ENCODE assay signal across 9 cellular contexts in the genomic region with DNA sequence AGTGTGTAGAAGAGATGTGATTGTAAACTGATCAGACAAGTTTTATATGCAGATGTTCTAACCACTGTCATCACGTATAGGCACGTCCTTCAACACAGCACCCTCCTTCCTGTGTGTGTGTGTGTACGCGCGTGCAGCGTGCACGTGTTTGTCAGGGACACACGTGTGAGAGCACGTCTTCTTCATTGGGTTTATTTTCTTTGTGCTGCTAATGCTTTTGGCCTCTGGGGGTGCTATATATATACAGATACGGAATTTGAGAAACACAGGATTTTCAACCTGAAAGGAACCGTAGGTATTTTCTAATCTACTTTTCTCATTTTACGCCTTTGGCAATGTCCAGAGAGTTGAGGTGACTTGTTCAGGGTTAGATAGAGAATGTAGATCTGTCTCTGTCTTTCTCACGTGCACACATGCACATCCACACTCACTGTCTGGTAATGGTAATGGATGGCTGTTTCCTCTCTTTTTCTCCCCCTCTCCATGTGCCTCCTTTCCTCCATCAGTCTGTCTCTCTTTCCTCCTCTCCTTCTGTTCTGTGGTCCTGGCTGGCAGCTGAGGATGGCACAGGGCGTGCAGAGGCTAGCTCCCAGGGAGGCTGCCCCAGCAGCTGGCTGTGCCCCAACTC. TPM values are rescaled to one million over a fixed set of nuclear protein-coding genes. Genes with fewer than 3 reads are reported as not detected.
A peak's percentile ranks its signal among the peaks of the same experiment; 100 is the strongest.
DNase-seq lines count a peak whose midpoint lies in the region; ATAC-seq and TF ChIP-seq lines count a peak whose summit lies in the region.
"Had no signal": no experiment of that assay in that cellular context is flagged by ENCODE, and none has a peak within 500 bp of the region (broad histone marks: within the 10 kb centered on the region; RNA-seq: fewer than 3 reads in every experiment).

No MANE protein-coding gene starts in this region.

- no peak overlapping the region for H3K27ac Mint-ChIP-seq in effector memory CD8-positive, alpha-beta T cell
- H3K27ac Mint-ChIP-seq in activated CD4-positive, alpha-beta memory T cell treated with anti-CD3 and anti-CD28 coated beads for 36 hours, result no peak overlapping the region

- no peaks in the 10 kb centered on the region for H3K4me1 Mint-ChIP-seq in effector memory CD8-positive, alpha-beta T cell (ENCODE audit: low read depth in 2 of 2)
- no peaks in the 10 kb centered on the region for H3K4me1 Mint-ChIP-seq in activated CD4-positive, alpha-beta memory T cell treated with anti-CD3 and anti-CD28 coated beads for 36 hours (ENCODE audit: low read depth)

- TF ChIP-seq CTCF in dorsolateral prefrontal cortex (IDR thresholded peaks at IDR 0.05 in 54 of 56, conservative IDR thresholded peaks at IDR 0.05 in 2 of 56; ENCODE audit: low read depth in 1 of 56, partially characterized antibody in 56 of 56), result peak; percentile 27 to 68 (median 56)

- H3K27me3 ChIP-seq in dorsolateral prefrontal cortex, result peaks cover 0 to 4% (median 0%) of the 10 kb centered on the region in 45 donors

- CTCF ChIA-PET in activated CD4-positive, alpha-beta memory T cell treated with anti-CD3 and anti-CD28 coated beads for 36 hours (lab: Charles Lee), result no interaction called here

- DNase-seq in DMS114 treated with DMSO at 0.1 percent for 48 hours (lab: John Stamatoyannopoulos, UW; ENCODE audit: unreplicated experiment), result peak; percentile 28
- DNase-seq in NCI-H146 (lab: John Stamatoyannopoulos, UW), result peak; percentile 75
- peak in 2 of 10 donors; percentile 63 to 67 for DNase-seq in dorsolateral prefrontal cortex
- DNase-seq in pons (ENCODE audit: low spot score), result peak; percentile 28
- no peak for DNase-seq in effector memory CD8-positive, alpha-beta T cell
- no peak for DNase-seq in activated CD4-positive, alpha-beta memory T cell treated with anti-CD3 and anti-CD28 coated beads for 36 hours

- H3K27ac ChIP-seq in dorsolateral prefrontal cortex, result peak overlapping the region in 7 of 59 donors; percentile 2 to 59 (median 18)
- H3K27ac ChIP-seq: KMS-11 had no signal

- H3K9me3 Mint-ChIP-seq in effector memory CD8-positive, alpha-beta T cell, result peaks cover 0 to 3% of the 10 kb centered on the region in 2 donors
- no peaks in the 10 kb centered on the region for H3K9me3 Mint-ChIP-seq in activated CD4-positive, alpha-beta memory T cell treated with anti-CD3 and anti-CD28 coated beads for 36 hours

- intact Hi-C loops in dorsolateral prefrontal cortex (cut with DNase I), result loop anchor here in 1 of 2 donors (10.0 kb wide), 1 partner anchor 186 kb away; no protein-coding TSS in a partner anchor
- intact Hi-C loops in activated CD4-positive, alpha-beta memory T cell treated with anti-CD3 and anti-CD28 coated beads for 36 hours (cut with micrococcal nuclease), result no loop called here

- H3K36me3 Mint-ChIP-seq in effector memory CD8-positive, alpha-beta T cell (ENCODE audit: insufficient read depth), result no peaks in the 10 kb centered on the region
- no peaks in the 10 kb centered on the region for H3K36me3 Mint-ChIP-seq in activated CD4-positive, alpha-beta memory T cell treated with anti-CD3 and anti-CD28 coated beads for 36 hours

- peaks cover 0 to 9% of the 10 kb centered on the region in 2 donors for H3K27me3 Mint-ChIP-seq in effector memory CD8-positive, alpha-beta T cell
- H3K27me3 Mint-ChIP-seq in activated CD4-positive, alpha-beta memory T cell treated with anti-CD3 and anti-CD28 coated beads for 36 hours, result peaks cover 2% of the 10 kb centered on the region

- peak overlapping the region in 10 of 59 donors; percentile 7 to 21 (median 16) for H3K4me3 ChIP-seq in dorsolateral prefrontal cortex

- ATAC-seq in GM21367 (IDR thresholded peaks at IDR 0.05; ENCODE audit: unreplicated experiment) (peak; percentile 75), HG03095 (IDR thresholded peaks at IDR 0.05; ENCODE audit: unreplicated experiment) (no peak)
- ATAC-seq in effector memory CD8-positive, alpha-beta T cell (replicated peaks), result no peak

- POLR2A ChIA-PET in activated CD4-positive, alpha-beta memory T cell treated with anti-CD3 and anti-CD28 coated beads for 36 hours (lab: Charles Lee), result no interaction called here

- H3K4me3 Mint-ChIP-seq in effector memory CD8-positive, alpha-beta T cell, result no peak overlapping the region
- H3K4me3 Mint-ChIP-seq in activated CD4-positive, alpha-beta memory T cell treated with anti-CD3 and anti-CD28 coated beads for 36 hours, result no peak overlapping the region

RNA-seq across cellular contexts. Expression of gene CELF4, which starts 13.4 kb away (rescaled TPM):
- total RNA-seq in dorsolateral prefrontal cortex, result 100 to 1,000 TPM in 119 of 120 experiments, 10 to 100 TPM in 1; 83.2 to 343 (median 230) TPM
- not detected for total RNA-seq in activated CD4-positive, alpha-beta memory T cell treated with anti-CD3 and anti-CD28 coated beads for 36 hours

Comparison
In these comparisons a context has a peak if more than half of its experiments do, and no peak if none do; other contexts are left out.
1. DNase-seq: peak in DMS114 treated with DMSO at 0.1 percent for 48 hours (single experiment), NCI-H146 (single experiment) and pons (single experiment); none in effector memory CD8-positive, alpha-beta T cell (0 of 3) and activated CD4-positive, alpha-beta memory T cell treated with anti-CD3 and anti-CD28 coated beads for 36 hours (single experiment).
2. RNA of gene CELF4, which starts 13.4 kb away (total RNA-seq): 83.2 to 343 TPM in dorsolateral prefrontal cortex; not detected in activated CD4-positive, alpha-beta memory T cell treated with anti-CD3 and anti-CD28 coated beads for 36 hours; every median in the first group is over 10 times any median in the second.